14 cellular contexts compared by ENCODE assay signal in genomic region chr13:95391325-95391724, GRCh38.
DNase-seq lines count a peak whose midpoint lies in the region; ATAC-seq and TF ChIP-seq lines count a peak whose summit lies in the region.
"Had no signal": no experiment of that assay in that cellular context is flagged by ENCODE, and none has a peak within 500 bp of the region (broad histone marks: within the 10 kb centered on the region; RNA-seq: fewer than 3 reads in every experiment).

No MANE protein-coding gene starts in this region.

- no peak overlapping the region for H3K4me3 Mint-ChIP-seq in mesothelial cell of epicardium
- H3K4me3 Mint-ChIP-seq: B cell; CD4-positive, alpha-beta memory T cell; HFFc6 had no signal

- H3K9me3 Mint-ChIP-seq in mesothelial cell of epicardium: no peaks in the 10 kb centered on the region
- H3K9me3 Mint-ChIP-seq: CD4-positive, alpha-beta memory T cell had no signal

- no peak overlapping the region for H3K27ac Mint-ChIP-seq in mesothelial cell of epicardium
- H3K27ac Mint-ChIP-seq: B cell; CD4-positive, alpha-beta memory T cell; HFFc6 had no signal

- H3K36me3 Mint-ChIP-seq in mesothelial cell of epicardium: peaks cover 2% of the 10 kb centered on the region
- H3K36me3 Mint-ChIP-seq: CD4-positive, alpha-beta memory T cell had no signal

- no peak overlapping the region for H3K4me3 ChIP-seq in fibroblast of mammary gland (ENCODE audit: control insufficient read depth, low read depth, low read length)
- H3K4me3 ChIP-seq: GM12878 had no signal

- H3K27me3 Mint-ChIP-seq in mesothelial cell of epicardium (ENCODE audit: low read depth): peaks cover 43% of the 10 kb centered on the region

- ATAC-seq in Right ventricle myocardium inferior (peak; percentile 83), left cardiac atrium (peak; percentile 20 to 49), omental fat pad (ENCODE audit: low FRiP score) (peak; percentile 78)
- ATAC-seq: GM12878 had no signal

- intact Hi-C loops in Right ventricle myocardium inferior (cut with DNase I): no loop called here
- intact Hi-C loops in cardiac septum (cut with DNase I): no loop called here
- intact Hi-C loops in left cardiac atrium (cut with DNase I): no loop called here

- no peak for TF ChIP-seq CTCF in fibroblast of mammary gland (conservative IDR thresholded peaks at IDR 0.05; ENCODE audit: control insufficient read depth, insufficient read depth, low read depth, low read length)
- no peak for TF ChIP-seq CTCF in omental fat pad (IDR thresholded peaks at IDR 0.05)
- TF ChIP-seq CTCF in mesothelial cell of epicardium (IDR thresholded peaks at IDR 0.05; ENCODE audit: unreplicated experiment): no peak

- DNase-seq in Right ventricle myocardium inferior (ENCODE audit: missing footprints): no peak
- DNase-seq in cardiac septum (ENCODE audit: low spot score): no peak
- DNase-seq in fibroblast of mammary gland (ENCODE audit: low read depth): peak; percentile 10
- no peak for DNase-seq in left cardiac atrium
- no peak for DNase-seq in omental fat pad (ENCODE audit: low spot score)
- no peak for DNase-seq in mesothelial cell of epicardium (ENCODE audit: low spot score in 2 of 2, unreplicated experiment in 2 of 2)
- no peak for DNase-seq in AG08395 (ENCODE audit: low spot score)
- DNase-seq in AG08396 (ENCODE audit: low spot score): no peak
- DNase-seq: CD4-positive, alpha-beta memory T cell; DMS79; HCEC 1CT; HFFc6 had no signal

- peaks cover 4% of the 10 kb centered on the region for H3K4me1 Mint-ChIP-seq in mesothelial cell of epicardium
- H3K4me1 Mint-ChIP-seq: CD4-positive, alpha-beta memory T cell had no signal
